In genomic region chr4:119297795-119298194, GRCh38 we compare ENCODE assay signal across 12 cellular contexts. TPM values are rescaled to one million over a fixed set of nuclear protein-coding genes. Genes with fewer than 3 reads are reported as not detected.
DNase-seq lines count a peak whose midpoint lies in the region; ATAC-seq, FAIRE-seq and TF ChIP-seq lines count a peak whose summit lies in the region.
"Had no signal": no experiment of that assay in that cellular context is flagged by ENCODE, and none has a peak within 500 bp of the region (broad histone marks: within the 10 kb centered on the region; RNA-seq: fewer than 3 reads in every experiment).

No MANE protein-coding gene starts in this region.

- dilution Hi-C loops in endothelial cell of umbilical vein (cut with MboI; ENCODE audit: extremely low pct_ligation_motif_present, low sequenced_read_pairs): no loop called here

- H3K4me3 ChIP-seq in OCI-LY1 (ENCODE audit: low read depth, low read length, poor library complexity, severe bottlenecking) (no peak overlapping the region), endothelial cell of umbilical vein (replicated peaks in 1 of 3; ENCODE audit: insufficient read depth in 1 of 3, low read depth in 1 of 3, low read length in 3 of 3) (no peak overlapping the region), psoas muscle (peak overlapping the region; percentile 69)

- H3K36me3 ChIP-seq in OCI-LY1 (ENCODE audit: insufficient read depth, low read length): peaks cover 40% of the 10 kb centered on the region
- H3K36me3 ChIP-seq in endothelial cell of umbilical vein (ENCODE audit: control insufficient read depth in 2 of 2, extremely low read depth in 1 of 2, insufficient read depth in 2 of 2, low read length in 2 of 2): peaks cover 0 to 5% of the 10 kb centered on the region in 2 experiments
- peaks cover 0 to 42% of the 10 kb centered on the region in 2 donors for H3K36me3 ChIP-seq in psoas muscle (ENCODE audit: insufficient read depth in 1 of 2, low read depth in 1 of 2)

- peak overlapping the region; percentile 90 for H3K4me3 Mint-ChIP-seq in T-helper 1 cell treated with Interleukin-12 subunit alpha and Interleukin-12 subunit beta and Interleukin-4 antibody, amounts not matched to agents 30 μg/mL and 1 μg/mL, for 36 hours

- WGBS in psoas muscle, 3 donors: 88 to 98% (median 90%) methylated on average over 1 of the region's 1 CpG

- H4K20me1 ChIP-seq in OCI-LY1 (ENCODE audit: insufficient read depth, low read length): no peaks in the 10 kb centered on the region
- no peaks in the 10 kb centered on the region for H4K20me1 ChIP-seq in endothelial cell of umbilical vein (replicated peaks; ENCODE audit: control insufficient read depth, extremely low read depth, insufficient read depth, low read length)

- H3K79me2 ChIP-seq in OCI-LY1 (ENCODE audit: insufficient read depth, low read length) (peaks cover 13% of the 10 kb centered on the region), endothelial cell of umbilical vein (ENCODE audit: control insufficient read depth, insufficient read depth, low read length) (peaks cover 25% of the 10 kb centered on the region)

- CTCF ChIA-PET in endothelial cell of umbilical vein (lab: Charles Lee): interaction anchor here (2.6 kb wide), 1 partner anchor 257 kb away, joined by 10 read pairs; no protein-coding TSS in a partner anchor

- POLR2A ChIA-PET in endothelial cell of umbilical vein (lab: Charles Lee): no interaction called here

- TF ChIP-seq POLR2A in endothelial cell of umbilical vein (IDR thresholded peaks at IDR 0.05; ENCODE audit: low read depth, low read length): no peak

- no peak overlapping the region for H3K9ac ChIP-seq in OCI-LY1 (ENCODE audit: low read length)
- H3K9ac ChIP-seq in endothelial cell of umbilical vein (replicated peaks; ENCODE audit: extremely low read depth, insufficient read depth, low read length): no peak overlapping the region

- FAIRE-seq in endothelial cell of umbilical vein (lab: Jason Lieb, UNC): no peak

- H3K27ac Mint-ChIP-seq in T-helper 1 cell treated with Interleukin-12 subunit alpha and Interleukin-12 subunit beta and Interleukin-4 antibody, amounts not matched to agents 30 μg/mL and 1 μg/mL, for 36 hours: no peak overlapping the region

- H3K36me3 Mint-ChIP-seq in T-helper 1 cell treated with Interleukin-12 subunit alpha and Interleukin-12 subunit beta and Interleukin-4 antibody, amounts not matched to agents 30 μg/mL and 1 μg/mL, for 36 hours (ENCODE audit: low read depth): peaks cover 23% of the 10 kb centered on the region

- H3K9me1 ChIP-seq in endothelial cell of umbilical vein (replicated peaks; ENCODE audit: control insufficient read depth, extremely low read depth, insufficient read depth, low read length): no peaks in the 10 kb centered on the region

- H3K9me2 ChIP-seq in OCI-LY1 (ENCODE audit: low read depth, low read length): no peaks in the 10 kb centered on the region

- TF ChIP-seq CTCF in OCI-LY1 (IDR thresholded peaks at IDR 0.05; ENCODE audit: low read length): no peak
- no peak for TF ChIP-seq CTCF in endothelial cell of umbilical vein (IDR thresholded peaks at IDR 0.05; ENCODE audit: extremely low read depth in 1 of 2, insufficient read depth in 1 of 2, low read depth in 1 of 2, low read length in 2 of 2)
- TF ChIP-seq CTCF in psoas muscle (IDR thresholded peaks at IDR 0.05): no peak

- no peak overlapping the region for H3K27ac ChIP-seq in OCI-LY1 (ENCODE audit: low read depth, low read length, poor library complexity, severe bottlenecking)
- no peak overlapping the region for H3K27ac ChIP-seq in endothelial cell of umbilical vein (ENCODE audit: insufficient read depth, low read depth, low read length)
- H3K27ac ChIP-seq in psoas muscle: peak overlapping the region; percentile 26

- peak overlapping the region; percentile 93; the same call in 1 of the 2 replicates for H3K4me2 ChIP-seq in OCI-LY1 (ENCODE audit: low read length)
- peak overlapping the region; percentile 86 for H3K4me2 ChIP-seq in endothelial cell of umbilical vein (ENCODE audit: insufficient read depth, low read length)

- no peaks in the 10 kb centered on the region for H3F3A ChIP-seq in OCI-LY1 (ENCODE audit: insufficient read depth, low read length)

- no peaks in the 10 kb centered on the region for H3K9me3 ChIP-seq in OCI-LY1 (ENCODE audit: low read length)
- H3K9me3 ChIP-seq in endothelial cell of umbilical vein (replicated peaks; ENCODE audit: control insufficient read depth, insufficient read depth, low read length): no peaks in the 10 kb centered on the region
- H3K9me3 ChIP-seq in psoas muscle: no peaks in the 10 kb centered on the region

- H3K27me3 ChIP-seq in OCI-LY1 (ENCODE audit: insufficient read depth, low read length) (no peaks in the 10 kb centered on the region), endothelial cell of umbilical vein (ENCODE audit: control insufficient read depth in 2 of 2, insufficient read depth in 2 of 2, low read length in 2 of 2) (no peaks in the 10 kb centered on the region), psoas muscle (ENCODE audit: insufficient read depth in 3 of 3, low read length in 2 of 3) (no peaks in the 10 kb centered on the region)

- peaks cover 36% of the 10 kb centered on the region for H3K4me1 Mint-ChIP-seq in T-helper 1 cell treated with Interleukin-12 subunit alpha and Interleukin-12 subunit beta and Interleukin-4 antibody, amounts not matched to agents 30 μg/mL and 1 μg/mL, for 36 hours (ENCODE audit: low read depth)

- intact Hi-C loops in endothelial cell of umbilical vein (cut with micrococcal nuclease) (no loop called here), psoas muscle (cut with DNase I) (no loop called here)

- no peak for ATAC-seq in psoas muscle
- ATAC-seq in GM21515 (IDR thresholded peaks at IDR 0.05; ENCODE audit: unreplicated experiment): no peak
- ATAC-seq in GM19035 (IDR thresholded peaks at IDR 0.05; ENCODE audit: unreplicated experiment): no peak

- no TSS peak for BruUV-seq in endothelial cell of umbilical vein (replicated peaks; lab: Mats Ljungman, UMichigan)

- DNase-seq in T-helper 1 cell (no peak), endothelial cell of umbilical vein (ENCODE audit: low read depth, low spot score) (no peak), psoas muscle (no peak), nucleus accumbens (lab: John Stamatoyannopoulos, UW) (no peak)
- DNase-seq: 8988T; DND-41; effector CD4-positive, alpha-beta T cell; NCI-H345 had no signal

- no peaks in the 10 kb centered on the region for H3K9me3 Mint-ChIP-seq in T-helper 1 cell treated with Interleukin-12 subunit alpha and Interleukin-12 subunit beta and Interleukin-4 antibody, amounts not matched to agents 30 μg/mL and 1 μg/mL, for 36 hours

- H2AFZ ChIP-seq in OCI-LY1 (ENCODE audit: low read length) (no peak overlapping the region), endothelial cell of umbilical vein (ENCODE audit: low read depth, low read length) (no peak overlapping the region)

- no peaks in the 10 kb centered on the region for H3K27me3 Mint-ChIP-seq in T-helper 1 cell treated with Interleukin-12 subunit alpha and Interleukin-12 subunit beta and Interleukin-4 antibody, amounts not matched to agents 30 μg/mL and 1 μg/mL, for 36 hours (ENCODE audit: low read depth)

- H3K4me1 ChIP-seq in OCI-LY1 (ENCODE audit: insufficient read depth, low read length, severe bottlenecking) (peaks cover 27% of the 10 kb centered on the region), endothelial cell of umbilical vein (ENCODE audit: control insufficient read depth, extremely low read depth, insufficient read depth, low read length) (peaks cover 12% of the 10 kb centered on the region), psoas muscle (peaks cover 26% of the 10 kb centered on the region)

TF ChIP-seq in endothelial cell of umbilical vein, 7 proteins besides CTCF, POLR2A, EP300 and RAD21:
- TF ChIP-seq MYC (IDR thresholded peaks at IDR 0.05; ENCODE audit: low read depth, low read length) (no peak), GATA2 (IDR thresholded peaks at IDR 0.05; ENCODE audit: insufficient read depth, insufficient read length, low read depth, low read length) (no peak), JUN (IDR thresholded peaks at IDR 0.05; ENCODE audit: borderline replicate concordance, insufficient read depth, insufficient read length, low read depth) (no peak), POLR2AphosphoS5 (IDR thresholded peaks at IDR 0.05; ENCODE audit: insufficient read depth, low read depth, low read length) (no peak), MAX (IDR thresholded peaks at IDR 0.05; ENCODE audit: insufficient read depth, insufficient read length) (no peak), EZH2 (IDR thresholded peaks at IDR 0.05; ENCODE audit: borderline replicate concordance, low read depth, low read length, severe bottlenecking) (no peak), FOS (IDR thresholded peaks at IDR 0.05; ENCODE audit: borderline replicate concordance, insufficient read depth, low read length) (no peak)

RNA-seq across cellular contexts. Expression of gene FABP2, which starts 24.1 kb away (rescaled TPM):
- total RNA-seq in endothelial cell of umbilical vein: not detected in 2 replicates
- not detected in 2 replicates for polyA plus RNA-seq in endothelial cell of umbilical vein
- polyA plus RNA-seq in endothelial cell of umbilical vein (2011; cell fraction: cytosol; rRNA removed): not detected in 2 replicates
- polyA plus RNA-seq in endothelial cell of umbilical vein (2011; cell fraction: nucleus; rRNA removed): not detected in 2 replicates
- not detected in 2 replicates for polyA plus RNA-seq in endothelial cell of umbilical vein (2012)
- polyA minus RNA-seq in endothelial cell of umbilical vein: not detected in 2 replicates
- polyA minus RNA-seq in endothelial cell of umbilical vein (2011; cell fraction: cytosol; rRNA and poly(A)+ RNA removed): not detected
- not detected in 2 replicates for polyA minus RNA-seq in endothelial cell of umbilical vein (2011; cell fraction: nucleus; rRNA and poly(A)+ RNA removed)
- not detected for total RNA-seq in psoas muscle
- polyA plus RNA-seq in psoas muscle: under 1 TPM in 2 of 3 donors, not detected in 1; 0.04 to 0.26 TPM
